1 cellular context compared by ENCODE assay signal in the genomic region with DNA sequence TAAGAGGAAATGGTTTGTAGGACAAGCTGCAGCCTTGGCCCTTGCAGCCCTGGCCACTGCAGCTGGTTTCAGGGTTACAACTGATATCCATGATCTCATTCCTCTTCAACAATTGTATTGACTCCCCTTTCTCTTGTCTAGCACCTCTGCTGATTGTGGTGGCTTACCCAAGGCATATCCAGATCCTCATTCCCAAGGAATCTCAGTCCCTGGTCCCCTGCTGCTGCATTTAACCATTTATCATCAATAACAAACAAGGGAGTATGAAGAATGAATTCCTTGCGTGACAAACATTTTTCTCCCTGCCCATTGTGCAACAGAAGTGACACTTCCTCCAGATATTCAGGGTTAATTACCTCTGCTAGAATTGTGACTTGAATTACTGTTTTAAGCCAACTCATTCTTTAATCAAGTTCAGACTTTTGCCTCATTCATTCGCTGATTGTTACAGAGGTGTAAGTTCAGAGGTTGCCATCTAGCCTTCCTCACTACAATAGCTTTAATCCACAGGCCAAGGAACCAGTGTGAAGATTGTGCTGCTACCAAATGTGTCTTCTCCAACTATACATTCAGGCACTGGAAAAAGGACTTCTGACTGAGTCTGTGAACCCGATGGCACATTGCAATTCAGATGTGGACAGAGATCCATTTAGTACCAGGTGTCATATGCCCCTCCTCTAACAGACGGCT.
TF ChIP-seq lines count a peak whose summit lies in the region.

No MANE protein-coding gene starts in this region.

TF ChIP-seq in GM23338, 12 proteins besides CTCF, POLR2A, EP300 and RAD21:
- TF ChIP-seq, protein P1, sequence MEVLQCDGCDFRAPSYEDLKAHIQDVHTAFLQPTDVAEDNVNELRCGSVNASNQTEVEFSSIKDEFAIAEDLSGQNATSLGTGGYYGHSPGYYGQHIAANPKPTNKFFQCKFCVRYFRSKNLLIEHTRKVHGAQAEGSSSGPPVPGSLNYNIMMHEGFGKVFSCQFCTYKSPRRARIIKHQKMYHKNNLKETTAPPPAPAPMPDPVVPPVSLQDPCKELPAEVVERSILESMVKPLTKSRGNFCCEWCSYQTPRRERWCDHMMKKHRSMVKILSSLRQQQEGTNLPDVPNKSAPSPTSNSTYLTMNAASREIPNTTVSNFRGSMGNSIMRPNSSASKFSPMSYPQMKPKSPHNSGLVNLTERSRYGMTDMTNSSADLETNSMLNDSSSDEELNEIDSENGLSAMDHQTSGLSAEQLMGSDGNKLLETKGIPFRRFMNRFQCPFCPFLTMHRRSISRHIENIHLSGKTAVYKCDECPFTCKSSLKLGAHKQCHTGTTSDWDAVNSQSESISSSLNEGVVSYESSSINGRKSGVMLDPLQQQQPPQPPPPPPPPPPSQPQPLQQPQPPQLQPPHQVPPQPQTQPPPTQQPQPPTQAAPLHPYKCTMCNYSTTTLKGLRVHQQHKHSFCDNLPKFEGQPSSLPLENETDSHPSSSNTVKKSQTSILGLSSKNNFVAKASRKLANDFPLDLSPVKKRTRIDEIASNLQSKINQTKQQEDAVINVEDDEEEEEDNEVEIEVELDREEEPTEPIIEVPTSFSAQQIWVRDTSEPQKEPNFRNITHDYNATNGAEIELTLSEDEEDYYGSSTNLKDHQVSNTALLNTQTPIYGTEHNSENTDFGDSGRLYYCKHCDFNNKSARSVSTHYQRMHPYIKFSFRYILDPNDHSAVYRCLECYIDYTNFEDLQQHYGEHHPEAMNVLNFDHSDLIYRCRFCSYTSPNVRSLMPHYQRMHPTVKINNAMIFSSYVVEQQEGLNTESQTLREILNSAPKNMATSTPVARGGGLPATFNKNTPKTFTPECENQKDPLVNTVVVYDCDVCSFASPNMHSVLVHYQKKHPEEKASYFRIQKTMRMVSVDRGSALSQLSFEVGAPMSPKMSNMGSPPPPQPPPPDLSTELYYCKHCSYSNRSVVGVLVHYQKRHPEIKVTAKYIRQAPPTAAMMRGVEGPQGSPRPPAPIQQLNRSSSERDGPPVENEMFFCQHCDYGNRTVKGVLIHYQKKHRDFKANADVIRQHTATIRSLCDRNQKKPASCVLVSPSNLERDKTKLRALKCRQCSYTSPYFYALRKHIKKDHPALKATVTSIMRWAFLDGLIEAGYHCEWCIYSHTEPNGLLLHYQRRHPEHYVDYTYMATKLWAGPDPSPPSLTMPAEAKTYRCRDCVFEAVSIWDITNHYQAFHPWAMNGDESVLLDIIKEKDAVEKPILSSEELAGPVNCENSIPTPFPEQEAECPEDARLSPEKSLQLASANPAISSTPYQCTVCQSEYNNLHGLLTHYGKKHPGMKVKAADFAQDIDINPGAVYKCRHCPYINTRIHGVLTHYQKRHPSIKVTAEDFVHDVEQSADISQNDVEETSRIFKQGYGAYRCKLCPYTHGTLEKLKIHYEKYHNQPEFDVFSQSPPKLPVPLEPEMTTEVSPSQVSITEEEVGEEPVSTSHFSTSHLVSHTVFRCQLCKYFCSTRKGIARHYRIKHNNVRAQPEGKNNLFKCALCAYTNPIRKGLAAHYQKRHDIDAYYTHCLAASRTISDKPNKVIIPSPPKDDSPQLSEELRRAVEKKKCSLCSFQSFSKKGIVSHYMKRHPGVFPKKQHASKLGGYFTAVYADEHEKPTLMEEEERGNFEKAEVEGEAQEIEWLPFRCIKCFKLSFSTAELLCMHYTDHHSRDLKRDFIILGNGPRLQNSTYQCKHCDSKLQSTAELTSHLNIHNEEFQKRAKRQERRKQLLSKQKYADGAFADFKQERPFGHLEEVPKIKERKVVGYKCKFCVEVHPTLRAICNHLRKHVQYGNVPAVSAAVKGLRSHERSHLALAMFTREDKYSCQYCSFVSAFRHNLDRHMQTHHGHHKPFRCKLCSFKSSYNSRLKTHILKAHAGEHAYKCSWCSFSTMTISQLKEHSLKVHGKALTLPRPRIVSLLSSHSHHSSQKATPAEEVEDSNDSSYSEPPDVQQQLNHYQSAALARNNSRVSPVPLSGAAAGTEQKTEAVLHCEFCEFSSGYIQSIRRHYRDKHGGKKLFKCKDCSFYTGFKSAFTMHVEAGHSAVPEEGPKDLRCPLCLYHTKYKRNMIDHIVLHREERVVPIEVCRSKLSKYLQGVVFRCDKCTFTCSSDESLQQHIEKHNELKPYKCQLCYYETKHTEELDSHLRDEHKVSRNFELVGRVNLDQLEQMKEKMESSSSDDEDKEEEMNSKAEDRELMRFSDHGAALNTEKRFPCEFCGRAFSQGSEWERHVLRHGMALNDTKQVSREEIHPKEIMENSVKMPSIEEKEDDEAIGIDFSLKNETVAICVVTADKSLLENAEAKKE (CRISPR knock-in tag; IDR thresholded peaks at IDR 0.05) = no peak
- no peak for TF ChIP-seq ZNF114 (CRISPR knock-in tag; IDR thresholded peaks at IDR 0.05)
- TF ChIP-seq CREB1 (CRISPR knock-in tag; IDR thresholded peaks at IDR 0.05; ENCODE audit: low read depth) = no peak
- TF ChIP-seq EZH2phosphoT487 (IDR thresholded peaks at IDR 0.05; ENCODE audit: unreplicated experiment) = no peak
- TF ChIP-seq ZNF331 (CRISPR knock-in tag; IDR thresholded peaks at IDR 0.05; ENCODE audit: low read depth) = no peak
- no peak for TF ChIP-seq EZH2 (IDR thresholded peaks at IDR 0.05; ENCODE audit: low read depth, unreplicated experiment)
- TF ChIP-seq POLR2AphosphoS5 (IDR thresholded peaks at IDR 0.05; ENCODE audit: low read depth) = no peak
- TF ChIP-seq JUNB (IDR thresholded peaks at IDR 0.05; ENCODE audit: unreplicated experiment) = no peak
- TF ChIP-seq, protein P2, sequence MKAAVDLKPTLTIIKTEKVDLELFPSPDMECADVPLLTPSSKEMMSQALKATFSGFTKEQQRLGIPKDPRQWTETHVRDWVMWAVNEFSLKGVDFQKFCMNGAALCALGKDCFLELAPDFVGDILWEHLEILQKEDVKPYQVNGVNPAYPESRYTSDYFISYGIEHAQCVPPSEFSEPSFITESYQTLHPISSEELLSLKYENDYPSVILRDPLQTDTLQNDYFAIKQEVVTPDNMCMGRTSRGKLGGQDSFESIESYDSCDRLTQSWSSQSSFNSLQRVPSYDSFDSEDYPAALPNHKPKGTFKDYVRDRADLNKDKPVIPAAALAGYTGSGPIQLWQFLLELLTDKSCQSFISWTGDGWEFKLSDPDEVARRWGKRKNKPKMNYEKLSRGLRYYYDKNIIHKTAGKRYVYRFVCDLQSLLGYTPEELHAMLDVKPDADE (IDR thresholded peaks at IDR 0.05) = no peak
- no peak for TF ChIP-seq NANOG (IDR thresholded peaks at IDR 0.05; ENCODE audit: borderline replicate concordance)
- TF ChIP-seq, protein P3, sequence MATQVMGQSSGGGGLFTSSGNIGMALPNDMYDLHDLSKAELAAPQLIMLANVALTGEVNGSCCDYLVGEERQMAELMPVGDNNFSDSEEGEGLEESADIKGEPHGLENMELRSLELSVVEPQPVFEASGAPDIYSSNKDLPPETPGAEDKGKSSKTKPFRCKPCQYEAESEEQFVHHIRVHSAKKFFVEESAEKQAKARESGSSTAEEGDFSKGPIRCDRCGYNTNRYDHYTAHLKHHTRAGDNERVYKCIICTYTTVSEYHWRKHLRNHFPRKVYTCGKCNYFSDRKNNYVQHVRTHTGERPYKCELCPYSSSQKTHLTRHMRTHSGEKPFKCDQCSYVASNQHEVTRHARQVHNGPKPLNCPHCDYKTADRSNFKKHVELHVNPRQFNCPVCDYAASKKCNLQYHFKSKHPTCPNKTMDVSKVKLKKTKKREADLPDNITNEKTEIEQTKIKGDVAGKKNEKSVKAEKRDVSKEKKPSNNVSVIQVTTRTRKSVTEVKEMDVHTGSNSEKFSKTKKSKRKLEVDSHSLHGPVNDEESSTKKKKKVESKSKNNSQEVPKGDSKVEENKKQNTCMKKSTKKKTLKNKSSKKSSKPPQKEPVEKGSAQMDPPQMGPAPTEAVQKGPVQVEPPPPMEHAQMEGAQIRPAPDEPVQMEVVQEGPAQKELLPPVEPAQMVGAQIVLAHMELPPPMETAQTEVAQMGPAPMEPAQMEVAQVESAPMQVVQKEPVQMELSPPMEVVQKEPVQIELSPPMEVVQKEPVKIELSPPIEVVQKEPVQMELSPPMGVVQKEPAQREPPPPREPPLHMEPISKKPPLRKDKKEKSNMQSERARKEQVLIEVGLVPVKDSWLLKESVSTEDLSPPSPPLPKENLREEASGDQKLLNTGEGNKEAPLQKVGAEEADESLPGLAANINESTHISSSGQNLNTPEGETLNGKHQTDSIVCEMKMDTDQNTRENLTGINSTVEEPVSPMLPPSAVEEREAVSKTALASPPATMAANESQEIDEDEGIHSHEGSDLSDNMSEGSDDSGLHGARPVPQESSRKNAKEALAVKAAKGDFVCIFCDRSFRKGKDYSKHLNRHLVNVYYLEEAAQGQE (IDR thresholded peaks at IDR 0.05; ENCODE audit: unreplicated experiment) = no peak
- no peak for TF ChIP-seq STAT1 (IDR thresholded peaks at IDR 0.05; ENCODE audit: unreplicated experiment)
